Comparison of ENCODE assay signal across 1 cellular context in the genomic region with DNA sequence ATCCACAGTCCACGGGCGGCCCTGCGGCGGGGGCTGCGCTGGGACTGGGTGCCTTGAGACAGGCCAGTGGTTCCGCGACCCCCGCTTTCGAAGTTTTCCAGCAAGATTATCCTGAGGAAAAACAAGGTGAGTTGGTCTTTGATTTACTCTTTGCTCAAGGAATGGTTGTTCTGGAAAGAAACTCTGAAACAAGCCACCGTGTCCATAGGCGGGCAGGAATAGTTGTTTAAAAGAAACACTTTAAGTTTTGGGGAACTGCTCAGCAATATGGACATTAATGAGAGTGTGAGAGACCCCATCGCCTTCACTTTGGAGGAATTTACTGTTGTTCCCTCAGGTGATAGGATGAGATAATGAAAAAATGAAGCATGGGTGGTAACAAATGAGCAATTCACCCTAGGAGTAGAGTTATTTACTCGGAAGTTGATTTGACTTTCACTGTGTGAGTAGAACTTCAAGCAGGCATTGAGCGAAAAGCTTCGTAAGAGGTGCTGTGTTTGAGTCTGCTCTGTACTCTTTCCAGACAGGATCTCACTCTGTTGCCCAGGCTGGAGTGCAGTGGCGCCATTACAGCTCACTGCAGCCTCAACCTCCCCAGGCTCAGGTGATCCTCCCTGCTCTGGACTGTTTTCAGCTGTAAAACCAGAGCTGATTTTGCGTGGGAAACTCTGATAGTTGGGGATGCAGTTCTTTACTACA.
A peak's percentile ranks its signal among the peaks of the same experiment; 100 is the strongest.
TF ChIP-seq lines count a peak whose summit lies in the region.

No MANE protein-coding gene starts in this region.

TF ChIP-seq in H1, 55 proteins besides CTCF, POLR2A, EP300 and RAD21:
- TF ChIP-seq GABPA (IDR thresholded peaks at IDR 0.05; ENCODE audit: borderline replicate concordance, insufficient read depth, low read length) (no peak), KDM1A (IDR thresholded peaks at IDR 0.05; ENCODE audit: borderline replicate concordance, low read length) (peak; percentile 69; the same call in 1 of the 2 replicates), FOSL1 (IDR thresholded peaks at IDR 0.05; ENCODE audit: insufficient read depth, low read depth, low read length) (no peak), YY1 (IDR thresholded peaks at IDR 0.05; ENCODE audit: low read depth, low read length) (0 out of 2 replicates have a peak, but pooled peaks have one; percentile 35)
TF ChIP-seq in H1: peak in this region for 2.
